ENCODE assay signal across 16 cellular contexts in genomic region chr15:39487180-39487735, GRCh38.
"Had no signal": no experiment of that assay in that cellular context is flagged by ENCODE, and none has a peak within 500 bp of the region (broad histone marks: within the 10 kb centered on the region; RNA-seq: fewer than 3 reads in every experiment).

No MANE protein-coding gene starts in this region.

- H3K4me3 Mint-ChIP-seq: central memory CD8-positive, alpha-beta T cell; natural killer cell had no signal

- H3K27ac Mint-ChIP-seq: activated T-helper 2 cell treated with anti-CD3 and anti-CD28 coated beads, Interferon-gamma antibody, Interleukin-2, Interleukin-4, amounts not matched to agents 10 μg/mL and 5 μg/mL and 100 μg/mL, durations not matched to agents 14 hours and 24 hours and 36 hours; natural killer cell; progenitor cell of endocrine pancreas had no signal

- H3K4me3 ChIP-seq: adrenal gland, testis had no signal

- ATAC-seq: natural killer cell; sciatic nerve; stimulated activated naive CD8-positive, alpha-beta T cell treated with anti-CD3 and anti-CD28 coated beads, Interleukin-15, Interleukin-2, amounts not matched to agents 100 U/mL and 50 U/mL, for 24 hours had no signal

- H3K4me1 ChIP-seq: adrenal gland, testis had no signal

- H3K9me3 Mint-ChIP-seq: activated T-helper 2 cell treated with anti-CD3 and anti-CD28 coated beads, Interferon-gamma antibody, Interleukin-2, Interleukin-4, amounts not matched to agents 10 μg/mL and 5 μg/mL and 100 μg/mL, durations not matched to agents 14 hours and 24 hours and 36 hours; central memory CD8-positive, alpha-beta T cell; natural killer cell had no signal

- DNase-seq: activated CD4-positive, alpha-beta T cell treated with anti-CD3 and anti-CD28 coated beads, Interleukin-2, amount 50 U/mL, for 1 hour; activated naive CD4-positive, alpha-beta T cell treated with anti-CD3 and anti-CD28 coated beads, Interleukin-2, amount 50 U/mL, for 16 hours; adrenal gland; foreskin melanocyte; islet precursor cell; midbrain; natural killer cell; occipital lobe; stimulated activated CD4-positive, alpha-beta T cell treated with anti-CD3 and anti-CD28 coated beads, Interleukin-2, amount 100 ng/mL, for 24 hours; stimulated activated naive CD8-positive, alpha-beta T cell treated with anti-CD3 and anti-CD28 coated beads, Interleukin-15, Interleukin-2, amounts not matched to agents 100 U/mL and 50 U/mL, for 24 hours; T-helper 2 cell; testis had no signal

- H3K36me3 ChIP-seq: adrenal gland had no signal

- H3K9me3 ChIP-seq: adrenal gland, testis had no signal

- H3K27me3 ChIP-seq: adrenal gland, testis had no signal

- H3K4me1 Mint-ChIP-seq: central memory CD8-positive, alpha-beta T cell; natural killer cell had no signal
